In the genomic region with DNA sequence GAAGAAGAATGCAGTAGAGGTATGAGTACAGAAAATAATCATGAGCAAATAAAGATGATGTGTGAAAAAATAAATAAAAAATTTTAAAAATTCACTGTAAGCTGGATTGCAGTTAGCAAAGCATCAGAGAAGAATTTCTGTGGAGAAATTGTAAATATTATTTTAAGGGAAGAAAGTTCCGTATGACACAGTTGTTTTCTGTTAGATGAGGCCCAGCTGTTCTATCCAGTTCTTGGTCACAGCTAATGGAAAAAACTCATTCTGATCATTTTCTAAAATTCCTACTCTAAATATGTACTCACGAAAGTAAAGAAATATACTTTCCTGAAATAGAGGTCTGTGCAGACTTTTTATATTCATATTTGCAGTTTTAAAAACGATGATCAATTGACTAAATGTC, we compare ENCODE assay signal across 23 cellular contexts.
"Had no signal": no experiment of that assay in that cellular context is flagged by ENCODE, and none has a peak within 500 bp of the region (broad histone marks: within the 10 kb centered on the region; RNA-seq: fewer than 3 reads in every experiment).

No MANE protein-coding gene starts in this region.

- DNase-seq: activated CD4-positive, alpha-beta T cell treated with anti-CD3 and anti-CD28 coated beads, Interleukin-2, amount 10 ng/mL, durations not matched to agents 7 days and 5 days; activated CD8-positive, alpha-beta T cell treated with anti-CD3 and anti-CD28 coated beads, Interleukin-2, amount 10 ng/mL, durations not matched to agents 7 days and 5 days; activated naive CD4-positive, alpha-beta T cell treated with anti-CD3 and anti-CD28 coated beads, Interleukin-2, amount 10 ng/mL, durations not matched to agents 7 days and 5 days; activated naive CD8-positive, alpha-beta T cell treated with anti-CD3 and anti-CD28 coated beads, Interleukin-2, amount 50 U/mL, for 24 hours; activated T-cell treated with anti-CD3 and anti-CD28 coated beads, Interleukin-2, amount 50 U/mL, for 4 hours; aorta; dorsolateral prefrontal cortex; left cardiac atrium; nephron progenitor cell; nucleus accumbens; stimulated activated CD4-positive, alpha-beta T cell treated with anti-CD3 and anti-CD28 coated beads, Interleukin-15, amount 100 ng/mL, for 24 hours; stimulated activated CD4-positive, alpha-beta T cell treated with anti-CD3 and anti-CD28 coated beads, Interleukin-2, amount 100 ng/mL, for 48 hours; stimulated activated naive CD8-positive, alpha-beta T cell treated with anti-CD3 and anti-CD28 coated beads, Interleukin-15, amount 100 ng/mL, for 72 hours; transverse colon; uterus had no signal

- H3K36me3 ChIP-seq: breast epithelium, suprapubic skin, transverse colon, uterus had no signal

- H3K9me3 ChIP-seq: breast epithelium, suprapubic skin, transverse colon, uterus had no signal

- H3K9me3 Mint-ChIP-seq: activated CD4-positive, alpha-beta T cell treated with anti-CD3 and anti-CD28 coated beads, Interleukin-2, amount 10 ng/mL, durations not matched to agents 7 days and 5 days; activated naive CD4-positive, alpha-beta T cell treated with anti-CD3 and anti-CD28 coated beads, Interleukin-2, amount 10 ng/mL, durations not matched to agents 7 days and 5 days; activated naive CD8-positive, alpha-beta T cell treated with anti-CD3 and anti-CD28 coated beads, Interleukin-2, amount 50 U/mL, for 24 hours; activated T-cell treated with anti-CD3 and anti-CD28 coated beads, Interleukin-2, amount 50 U/mL, for 4 hours; nephron progenitor cell; stimulated activated naive CD8-positive, alpha-beta T cell treated with anti-CD3 and anti-CD28 coated beads, Interleukin-15, amount 100 ng/mL, for 72 hours; T-helper 1 cell treated with Interleukin-12 subunit alpha and Interleukin-12 subunit beta and Interleukin-4 antibody, amounts not matched to agents 30 μg/mL and 1 μg/mL, for 36 hours had no signal

- H3K4me3 Mint-ChIP-seq: activated CD4-positive, alpha-beta T cell treated with anti-CD3 and anti-CD28 coated beads, Interleukin-2, amount 10 ng/mL, durations not matched to agents 7 days and 5 days; activated CD8-positive, alpha-beta T cell treated with anti-CD3 and anti-CD28 coated beads, Interleukin-2, amount 10 ng/mL, durations not matched to agents 7 days and 5 days; activated naive CD4-positive, alpha-beta T cell treated with anti-CD3 and anti-CD28 coated beads, Interleukin-2, amount 10 ng/mL, durations not matched to agents 7 days and 5 days; activated naive CD8-positive, alpha-beta T cell treated with anti-CD3 and anti-CD28 coated beads, Interleukin-2, amount 50 U/mL, for 24 hours; activated T-cell treated with anti-CD3 and anti-CD28 coated beads, Interleukin-2, amount 50 U/mL, for 4 hours; mesothelial cell of epicardium; nephron progenitor cell; stimulated activated naive CD8-positive, alpha-beta T cell treated with anti-CD3 and anti-CD28 coated beads, Interleukin-15, amount 100 ng/mL, for 72 hours; T-helper 1 cell treated with Interleukin-12 subunit alpha and Interleukin-12 subunit beta and Interleukin-4 antibody, amounts not matched to agents 30 μg/mL and 1 μg/mL, for 36 hours had no signal

- H3K27me3 Mint-ChIP-seq: activated CD4-positive, alpha-beta T cell treated with anti-CD3 and anti-CD28 coated beads, Interleukin-2, amount 10 ng/mL, durations not matched to agents 7 days and 5 days; activated naive CD4-positive, alpha-beta T cell treated with anti-CD3 and anti-CD28 coated beads, Interleukin-2, amount 10 ng/mL, durations not matched to agents 7 days and 5 days; progenitor cell of endocrine pancreas had no signal

- H3K27ac ChIP-seq: breast epithelium, dorsolateral prefrontal cortex, skin epidermis, suprapubic skin, uterus had no signal

- H3K27me3 ChIP-seq: breast epithelium, dorsolateral prefrontal cortex, suprapubic skin, transverse colon, uterus had no signal

- H3K27ac Mint-ChIP-seq: activated CD4-positive, alpha-beta T cell treated with anti-CD3 and anti-CD28 coated beads, Interleukin-2, amount 10 ng/mL, durations not matched to agents 7 days and 5 days; activated CD8-positive, alpha-beta T cell treated with anti-CD3 and anti-CD28 coated beads, Interleukin-2, amount 10 ng/mL, durations not matched to agents 7 days and 5 days; activated naive CD4-positive, alpha-beta T cell treated with anti-CD3 and anti-CD28 coated beads, Interleukin-2, amount 10 ng/mL, durations not matched to agents 7 days and 5 days; activated naive CD8-positive, alpha-beta T cell treated with anti-CD3 and anti-CD28 coated beads, Interleukin-2, amount 50 U/mL, for 24 hours; nephron progenitor cell; progenitor cell of endocrine pancreas; stimulated activated naive CD8-positive, alpha-beta T cell treated with anti-CD3 and anti-CD28 coated beads, Interleukin-15, amount 100 ng/mL, for 72 hours; T-helper 1 cell treated with Interleukin-12 subunit alpha and Interleukin-12 subunit beta and Interleukin-4 antibody, amounts not matched to agents 30 μg/mL and 1 μg/mL, for 36 hours had no signal

- H3K4me3 ChIP-seq: breast epithelium, dorsolateral prefrontal cortex, lung, skin epidermis, suprapubic skin, transverse colon, uterus had no signal

- H3K4me1 Mint-ChIP-seq: activated CD4-positive, alpha-beta T cell treated with anti-CD3 and anti-CD28 coated beads, Interleukin-2, amount 10 ng/mL, durations not matched to agents 7 days and 5 days; activated naive CD4-positive, alpha-beta T cell treated with anti-CD3 and anti-CD28 coated beads, Interleukin-2, amount 10 ng/mL, durations not matched to agents 7 days and 5 days; activated naive CD8-positive, alpha-beta T cell treated with anti-CD3 and anti-CD28 coated beads, Interleukin-2, amount 50 U/mL, for 24 hours; nephron progenitor cell; stimulated activated naive CD8-positive, alpha-beta T cell treated with anti-CD3 and anti-CD28 coated beads, Interleukin-15, amount 100 ng/mL, for 72 hours had no signal

- ATAC-seq: activated CD4-positive, CD25-positive, alpha-beta regulatory T cell treated with anti-CD3 and anti-CD28 coated beads, Interleukin-2, amount 50 U/mL, for 24 hours; activated CD8-positive, alpha-beta T cell treated with anti-CD3 and anti-CD28 coated beads, Interleukin-2, amount 10 ng/mL, durations not matched to agents 7 days and 5 days; activated naive CD8-positive, alpha-beta T cell treated with anti-CD3 and anti-CD28 coated beads, Interleukin-2, amount 50 U/mL, for 24 hours; activated T-cell treated with anti-CD3 and anti-CD28 coated beads, Interleukin-2, amount 50 U/mL, for 4 hours; stimulated activated naive CD8-positive, alpha-beta T cell treated with anti-CD3 and anti-CD28 coated beads, Interleukin-15, amount 100 ng/mL, for 72 hours had no signal

- H3K4me1 ChIP-seq: breast epithelium, suprapubic skin, transverse colon, uterus had no signal

- H3K36me3 Mint-ChIP-seq: activated naive CD4-positive, alpha-beta T cell treated with anti-CD3 and anti-CD28 coated beads, Interleukin-2, amount 10 ng/mL, durations not matched to agents 7 days and 5 days had no signal
